Comparison of ENCODE assay signal across 27 cellular contexts in the genomic region with DNA sequence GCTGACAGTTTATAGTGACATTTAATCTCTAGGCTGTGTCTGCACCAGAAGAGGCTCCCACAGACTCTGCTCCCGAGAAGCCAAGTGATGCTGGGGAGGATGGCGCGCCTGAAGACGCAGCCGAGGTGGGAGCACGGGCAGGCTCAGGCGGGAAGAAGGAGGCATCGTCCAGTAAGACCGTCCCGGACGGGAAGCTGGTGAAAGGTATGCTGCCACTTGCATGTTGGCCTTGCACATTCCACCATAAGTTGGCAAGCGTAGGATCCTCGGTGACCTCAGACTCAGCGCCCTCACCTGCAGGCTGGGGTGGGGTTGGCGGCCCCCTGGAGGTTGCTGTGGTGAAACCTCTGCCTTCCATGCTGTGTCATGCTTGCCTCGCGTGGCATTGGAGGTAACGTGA.
"Had no signal": no experiment of that assay in that cellular context is flagged by ENCODE, and none has a peak within 500 bp of the region (broad histone marks: within the 10 kb centered on the region; RNA-seq: fewer than 3 reads in every experiment).

No MANE protein-coding gene starts in this region.

- H3K9me3 Mint-ChIP-seq: naive thymus-derived CD8-positive, alpha-beta T cell; nephron; neural progenitor cell; stimulated activated memory B cell treated with anti-CD40 and anti-IgM and Interleukin-4, amounts not matched to agents 10 μg/mL and 1 μg/mL and 100 μg/mL, for 72 hours; stimulated activated naive CD8-positive, alpha-beta T cell treated with anti-CD3 and anti-CD28 coated beads, Interleukin-15, amount 100 ng/mL, for 72 hours; type B pancreatic cell had no signal

- DNase-seq: kidney glomerular epithelial cell; left cardiac atrium; left lung; lower lobe of right lung; mammary epithelial cell; mesenchymal stem cell; naive thymus-derived CD8-positive, alpha-beta T cell; occipital lobe; right lobe of liver; stimulated activated CD4-positive, alpha-beta T cell treated with anti-CD3 and anti-CD28 coated beads, Interleukin-1b, Interleukin-23, amount 100 ng/mL, for 48 hours; stimulated activated CD4-positive, alpha-beta T cell treated with anti-CD3 and anti-CD28 coated beads, Interleukin-2, amount 100 ng/mL, for 48 hours; stimulated activated CD4-positive, alpha-beta T cell treated with anti-CD3 and anti-CD28 coated beads, Interleukin-4, amount 100 ng/mL, for 4 hours; stimulated activated CD8-positive, alpha-beta memory T cell treated with anti-CD3 and anti-CD28 coated beads, Interleukin-4, amount 100 ng/mL, for 48 hours; stimulated activated naive CD4-positive, alpha-beta T cell treated with Interleukin-2 at 50 U/mL for 16 hours; stimulated activated naive CD8-positive, alpha-beta T cell treated with anti-CD3 and anti-CD28 coated beads, Interleukin-15, amount 100 ng/mL, for 72 hours; substantia nigra; uterus had no signal

- H3K4me3 Mint-ChIP-seq: naive thymus-derived CD8-positive, alpha-beta T cell; nephron; neural progenitor cell; stimulated activated memory B cell treated with anti-CD40 and anti-IgM and Interleukin-4, amounts not matched to agents 10 μg/mL and 1 μg/mL and 100 μg/mL, for 72 hours; stimulated activated naive CD8-positive, alpha-beta T cell treated with anti-CD3 and anti-CD28 coated beads, Interleukin-15, amount 100 ng/mL, for 72 hours; type B pancreatic cell had no signal

- H3K4me1 Mint-ChIP-seq: nephron had no signal

- H3K27me3 ChIP-seq: left lung, neural progenitor cell, neutrophil, right atrium auricular region, right lobe of liver, tibial nerve, uterus had no signal

- H3K27ac ChIP-seq: left lung, lower lobe of right lung, neural progenitor cell, neutrophil, parathyroid adenoma, right atrium auricular region, right lobe of liver, tibial nerve, uterus had no signal

- ATAC-seq: left cardiac atrium; left lung; naive thymus-derived CD8-positive, alpha-beta T cell; stimulated activated memory B cell treated with anti-CD40 and anti-IgM and Interleukin-4, amounts not matched to agents 10 μg/mL and 1 μg/mL and 100 μg/mL, for 72 hours; stimulated activated naive CD8-positive, alpha-beta T cell treated with anti-CD3 and anti-CD28 coated beads, Interleukin-15, amount 100 ng/mL, for 72 hours had no signal

- H3K36me3 ChIP-seq: neural progenitor cell, uterus had no signal

- H3K27me3 Mint-ChIP-seq: naive thymus-derived CD8-positive, alpha-beta T cell; progenitor cell of endocrine pancreas; stimulated activated memory B cell treated with anti-CD40 and anti-IgM and Interleukin-4, amounts not matched to agents 10 μg/mL and 1 μg/mL and 100 μg/mL, for 72 hours; stimulated activated naive CD8-positive, alpha-beta T cell treated with anti-CD3 and anti-CD28 coated beads, Interleukin-15, amount 100 ng/mL, for 72 hours; type B pancreatic cell had no signal

- H3K4me3 ChIP-seq: left lung, lower lobe of right lung, neural progenitor cell, right atrium auricular region, right lobe of liver, smooth muscle cell, tibial nerve, uterus had no signal

- H3K27ac Mint-ChIP-seq: naive thymus-derived CD8-positive, alpha-beta T cell; nephron; neural progenitor cell; progenitor cell of endocrine pancreas; stimulated activated memory B cell treated with anti-CD40 and anti-IgM and Interleukin-4, amounts not matched to agents 10 μg/mL and 1 μg/mL and 100 μg/mL, for 72 hours; type B pancreatic cell had no signal
